27 cellular contexts compared by ENCODE assay signal in genomic region chr7:157676456-157677255, GRCh38.
DNase-seq lines count a peak whose midpoint lies in the region; ATAC-seq and TF ChIP-seq lines count a peak whose summit lies in the region.
"Had no signal": no experiment of that assay in that cellular context is flagged by ENCODE, and none has a peak within 500 bp of the region (broad histone marks: within the 10 kb centered on the region; RNA-seq: fewer than 3 reads in every experiment).

No MANE protein-coding gene starts in this region.

- H3K36me3 ChIP-seq in BLaER1, result no peaks in the 10 kb centered on the region
- H3K36me3 ChIP-seq in Panc1 (ENCODE audit: control insufficient read depth, insufficient read depth, low read length), result no peaks in the 10 kb centered on the region
- no peaks in the 10 kb centered on the region for H3K36me3 ChIP-seq in left lung
- H3K36me3 ChIP-seq: gastrocnemius medialis, prostate gland, upper lobe of right lung had no signal

- H3K4me1 ChIP-seq in BLaER1, result peaks cover 72% of the 10 kb centered on the region
- H3K4me1 ChIP-seq in Panc1 (ENCODE audit: control insufficient read depth, insufficient read depth, low read length), result peaks cover 8% of the 10 kb centered on the region; the same call in 1 of the 2 replicates
- no peaks in the 10 kb centered on the region for H3K4me1 ChIP-seq in left lung
- H3K4me1 ChIP-seq: Caco-2, gastrocnemius medialis, prostate gland, stomach, upper lobe of right lung had no signal

- ATAC-seq in Panc1, result 0 out of 2 replicates have a peak, but pooled peaks have one; percentile 34
- no peak for ATAC-seq in left lung
- no peak for ATAC-seq in GM18517 (IDR thresholded peaks at IDR 0.05; ENCODE audit: unreplicated experiment)
- no peak for ATAC-seq in HG02970 (IDR thresholded peaks at IDR 0.05; ENCODE audit: low FRiP score, unreplicated experiment)
- ATAC-seq: esophagus mucosa, gastrocnemius medialis, left cardiac atrium, upper lobe of right lung had no signal

- TF ChIP-seq CTCF in C4-2B (conservative IDR thresholded peaks at IDR 0.05), result no peak
- no peak for TF ChIP-seq CTCF in Panc1 (IDR thresholded peaks at IDR 0.05)
- TF ChIP-seq CTCF in left lung (IDR thresholded peaks at IDR 0.05), result no peak

- DNase-seq in Panc1 (ENCODE audit: low read depth, low spot score) (no peak), left lung (peak; percentile 13 to 65), NCI-H345 treated with DMSO at 0.1 percent for 48 hours (lab: John Stamatoyannopoulos, UW; ENCODE audit: unreplicated experiment) (no peak)
- DNase-seq: activated CD4-positive, alpha-beta T cell treated with anti-CD3 and anti-CD28 coated beads, Interleukin-2, amount 10 ng/mL, durations not matched to agents 7 days and 5 days; activated naive CD4-positive, alpha-beta T cell treated with anti-CD3 and anti-CD28 coated beads for 36 hours; AML-193; anterior cingulate cortex; caudate nucleus; EL; gastrocnemius medialis; Karpas-422; left cardiac atrium; NCI-H1092 treated with DMSO at 0.1 percent for 48 hours; nephron progenitor cell; OCI-M1; stimulated activated CD4-positive, alpha-beta T cell treated with anti-CD3 and anti-CD28 coated beads, Interleukin-4, amount 100 ng/mL, for 1 hour; T-helper 1 cell had no signal

- H3K27ac ChIP-seq in BLaER1 (peak overlapping the region; percentile 8; the same call in 1 of the 2 replicates), C4-2B (peak overlapping the region; percentile 35), Panc1 (ENCODE audit: low read length) (no peak overlapping the region), left lung (no peak overlapping the region)
- H3K27ac ChIP-seq: gastrocnemius medialis, prostate gland, skin epidermis, stomach, upper lobe of right lung had no signal

- in situ Hi-C loops in Panc1 (cut with HindIII; ENCODE audit: low pct_unique_long_range_greater_than_20kb, low sequenced_read_pairs), result no loop called here

- H3K9ac ChIP-seq in BLaER1, result 0 out of 2 replicates have a peak overlapping the region, but pooled peaks have one; percentile 15

- BruUV-seq in Panc1 (replicated peaks; lab: Mats Ljungman, UMichigan), result no TSS peak

- no peaks in the 10 kb centered on the region for H3K9me3 ChIP-seq in BLaER1
- no peaks in the 10 kb centered on the region for H3K9me3 ChIP-seq in Panc1 (ENCODE audit: control insufficient read depth, insufficient read depth, low read depth, low read length)
- H3K9me3 ChIP-seq in left lung, result no peaks in the 10 kb centered on the region
- H3K9me3 ChIP-seq: Caco-2, gastrocnemius medialis, prostate gland, stomach, upper lobe of right lung had no signal

- peak overlapping the region; percentile 53 for H3K4me3 ChIP-seq in BLaER1
- no peak overlapping the region for H3K4me3 ChIP-seq in Panc1 (ENCODE audit: low read depth in 2 of 2, low read length in 2 of 2)
- H3K4me3 ChIP-seq in left lung, result no peak overlapping the region
- H3K4me3 ChIP-seq: gastrocnemius medialis, prostate gland, skin epidermis, stomach, upper lobe of right lung had no signal

- H4K20me1 ChIP-seq in BLaER1, result peaks cover 6% of the 10 kb centered on the region; the same call in 1 of the 2 replicates

- intact Hi-C loops in Panc1 (cut with micrococcal nuclease; ENCODE audit: unreplicated experiment), result no loop called here
- intact Hi-C loops in left lung (cut with DNase I), result no loop called here

- CTCF ChIA-PET in Panc1 (lab: Charles Lee), result no interaction called here

- H3K27me3 ChIP-seq in BLaER1, result peaks cover 66% of the 10 kb centered on the region
- no peaks in the 10 kb centered on the region for H3K27me3 ChIP-seq in Panc1 (ENCODE audit: control insufficient read depth, insufficient read depth, low read length)
- H3K27me3 ChIP-seq in left lung, result peaks cover 16 to 100% of the 10 kb centered on the region in 2 donors

- POLR2A ChIA-PET in Panc1 (lab: Charles Lee), result no interaction called here

- peak overlapping the region; percentile 89 for H3K4me2 ChIP-seq in BLaER1

Comparison
In these comparisons a context has a peak if more than half of its experiments do, and no peak if none do; other contexts are left out.
1. H3K27ac ChIP-seq: peak in BLaER1 (single experiment) and C4-2B (single experiment); none in Panc1 (single experiment) and left lung (0 of 2).
2. DNase-seq: peak in left lung (2 of 2); none in Panc1 (single experiment) and NCI-H345 treated with DMSO at 0.1 percent for 48 hours (single experiment).